10 cellular contexts compared by ENCODE assay signal in genomic region chr5:154967419-154968024, GRCh38. TPM values are rescaled to one million over a fixed set of nuclear protein-coding genes. Genes with fewer than 3 reads are reported as not detected.
DNase-seq lines count a peak whose midpoint lies in the region; TF ChIP-seq lines count a peak whose summit lies in the region.
"Had no signal": no experiment of that assay in that cellular context is flagged by ENCODE, and none has a peak within 500 bp of the region (broad histone marks: within the 10 kb centered on the region; RNA-seq: fewer than 3 reads in every experiment).

No MANE protein-coding gene starts in this region.

- DNase-seq in A172 (ENCODE audit: low spot score) (peak; percentile 22), RKO (ENCODE audit: low spot score) (peak; percentile 27), left ventricle myocardium inferior (no peak), DMS79 treated with DMSO at 0.1 percent for 48 hours (lab: John Stamatoyannopoulos, UW) (no peak), NCI-H345 treated with DMSO at 0.1 percent for 48 hours (lab: John Stamatoyannopoulos, UW; ENCODE audit: unreplicated experiment) (no peak), immature natural killer cell (no peak), colonic mucosa (no peak)
- DNase-seq: activated naive CD8-positive, alpha-beta T cell treated with anti-CD3 and anti-CD28 coated beads for 36 hours; NCI-H1436 treated with DMSO at 0.1 percent for 48 hours had no signal

- H3K4me1 Mint-ChIP-seq in immature natural killer cell, result peaks cover 0 to 14% of the 10 kb centered on the region in 2 donors

- H3K9ac ChIP-seq in colonic mucosa (ENCODE audit: low read depth in 2 of 2, low read length in 2 of 2), result no peak overlapping the region

- H3K36me3 ChIP-seq in left ventricle myocardium inferior (peaks cover 37% of the 10 kb centered on the region), colonic mucosa (no peaks in the 10 kb centered on the region)

- no peak overlapping the region for H3K4me3 ChIP-seq in left ventricle myocardium inferior
- H3K4me3 ChIP-seq in colonic mucosa, result no peak overlapping the region

- H3K4me1 ChIP-seq in left ventricle myocardium inferior (peaks cover 41% of the 10 kb centered on the region), colonic mucosa (no peaks in the 10 kb centered on the region)

- H3K9me3 ChIP-seq in left ventricle myocardium inferior (replicated peaks) (no peaks in the 10 kb centered on the region), colonic mucosa (no peaks in the 10 kb centered on the region)

- H3K27ac ChIP-seq in left ventricle myocardium inferior (replicated peaks), result peak overlapping the region; percentile 72
- no peak overlapping the region for H3K27ac ChIP-seq in colonic mucosa

- H3K27me3 ChIP-seq in left ventricle myocardium inferior (ENCODE audit: low read depth), result no peaks in the 10 kb centered on the region
- H3K27me3 ChIP-seq in colonic mucosa, result no peaks in the 10 kb centered on the region

- H3K9me3 Mint-ChIP-seq in immature natural killer cell, result no peaks in the 10 kb centered on the region
- H3K9me3 Mint-ChIP-seq: activated naive CD8-positive, alpha-beta T cell treated with anti-CD3 and anti-CD28 coated beads for 36 hours had no signal

- peaks cover 12 to 25% (median 19%) of the 10 kb centered on the region in 3 donors for H3K36me3 Mint-ChIP-seq in immature natural killer cell

- H3K27ac Mint-ChIP-seq in immature natural killer cell, result no peak overlapping the region
- H3K27ac Mint-ChIP-seq: activated naive CD8-positive, alpha-beta T cell treated with anti-CD3 and anti-CD28 coated beads for 36 hours had no signal

- TF ChIP-seq CTCF in GM12874 (IDR thresholded peaks at IDR 0.05; ENCODE audit: insufficient read depth, low read depth, low read length), result peak; percentile 39; the same call in 1 of the 2 replicates
- TF ChIP-seq CTCF in left ventricle myocardium inferior (IDR thresholded peaks at IDR 0.05; ENCODE audit: borderline replicate concordance), result peak; percentile 66
- no peak for TF ChIP-seq CTCF in colonic mucosa (IDR thresholded peaks at IDR 0.05)

- no peaks in the 10 kb centered on the region for H3K27me3 Mint-ChIP-seq in immature natural killer cell (ENCODE audit: low read depth in 3 of 3)
- H3K27me3 Mint-ChIP-seq: activated naive CD8-positive, alpha-beta T cell treated with anti-CD3 and anti-CD28 coated beads for 36 hours had no signal

- no peak overlapping the region for H3K4me3 Mint-ChIP-seq in immature natural killer cell
- H3K4me3 Mint-ChIP-seq: activated naive CD8-positive, alpha-beta T cell treated with anti-CD3 and anti-CD28 coated beads for 36 hours had no signal

- intact Hi-C loops in left ventricle myocardium inferior (cut with micrococcal nuclease) (no loop called here), colonic mucosa (cut with DNase I) (no loop called here)

RNA-seq across cellular contexts. Expression of gene MRPL22, which starts 26.6 kb away (rescaled TPM):
- 37.9 and 58.5 TPM in 2 replicates for total RNA-seq in A172 (2014; rRNA removed; shearing (Covaris generic))
- 78.4 TPM for total RNA-seq in left ventricle myocardium inferior
- 10 to 100 TPM; 79.7 to 98.9 (median 92.1) TPM for polyA plus RNA-seq in immature natural killer cell
- total RNA-seq in colonic mucosa, result 10 to 100 TPM; 51.4 to 62.3 TPM

RNA-seq across cellular contexts. Expression of gene GEMIN5, which starts 29.5 kb away (rescaled TPM):
- 29.2 and 37.2 TPM in 2 replicates for total RNA-seq in A172 (2014; rRNA removed; shearing (Covaris generic))
- total RNA-seq in left ventricle myocardium inferior, result 14.0 TPM
- polyA plus RNA-seq in immature natural killer cell, result 10 to 100 TPM in 1 of 3 donors, 1 to 10 TPM in 2; 1.3 to 10.2 (median 3.6) TPM
- 10 to 100 TPM in 1 of 2 donors, 1 to 10 TPM in 1; 6.5 to 12.1 TPM for total RNA-seq in colonic mucosa

RNA-seq across cellular contexts. Expression of gene KIF4B, which starts 46.0 kb away (rescaled TPM):
- total RNA-seq in A172 (2014; rRNA removed; shearing (Covaris generic)), result 0.02 TPM in 1 of 2 replicates, not detected in the other
- total RNA-seq in left ventricle myocardium inferior (not detected), colonic mucosa (not detected)
- polyA plus RNA-seq in immature natural killer cell, result not detected
- total RNA-seq: activated naive CD8-positive, alpha-beta T cell treated with anti-CD3 and anti-CD28 coated beads for 36 hours had no signal

Comparison
In these comparisons a context has a peak if more than half of its experiments do, and no peak if none do; other contexts are left out.
1. DNase-seq: peak in A172 (single experiment) and RKO (single experiment); none in left ventricle myocardium inferior (single experiment), DMS79 treated with DMSO at 0.1 percent for 48 hours (single experiment), NCI-H345 treated with DMSO at 0.1 percent for 48 hours (single experiment), immature natural killer cell (0 of 3) and colonic mucosa (single experiment).